Comparison of ENCODE assay signal across 8 cellular contexts in the genomic region with DNA sequence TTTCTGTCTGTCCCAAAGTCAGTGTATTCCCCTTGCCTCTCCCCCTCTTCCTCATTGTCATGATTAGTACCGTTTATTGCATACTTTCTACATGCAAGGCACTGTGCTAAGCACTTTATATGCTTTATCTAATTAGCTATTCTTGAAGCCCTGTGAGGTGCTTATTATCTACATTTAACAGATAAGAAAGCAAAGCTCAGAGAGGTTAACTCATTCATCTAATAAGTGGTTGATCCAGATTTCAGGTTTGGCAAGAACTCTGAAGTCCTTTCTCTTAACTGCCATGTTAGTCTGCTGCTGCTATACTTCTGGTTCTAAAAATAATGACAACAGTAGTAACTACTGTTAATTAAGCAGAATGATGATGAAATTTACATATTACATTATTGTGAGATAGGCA. TPM values are rescaled to one million over a fixed set of nuclear protein-coding genes. Genes with fewer than 3 reads are reported as not detected.
DNase-seq lines count a peak whose midpoint lies in the region; ATAC-seq and TF ChIP-seq lines count a peak whose summit lies in the region.

No MANE protein-coding gene starts in this region.

- H3K36me3 ChIP-seq in BLaER1 (peaks cover 12% of the 10 kb centered on the region), Loucy (ENCODE audit: insufficient read depth, low read length) (no peaks in the 10 kb centered on the region)

- H3K27me3 Mint-ChIP-seq in central memory CD8-positive, alpha-beta T cell: no peaks in the 10 kb centered on the region
- H3K27me3 Mint-ChIP-seq in natural killer cell (ENCODE audit: low read depth in 2 of 2): no peaks in the 10 kb centered on the region

- H3F3A ChIP-seq in Loucy (ENCODE audit: low read depth): 0 out of 2 replicates have a peak, but pooled peaks cover 5% of the 10 kb centered on the region

- H3K9me3 ChIP-seq in BLaER1: peaks cover 11% of the 10 kb centered on the region; the same call in 1 of the 2 replicates
- no peaks in the 10 kb centered on the region for H3K9me3 ChIP-seq in Loucy (ENCODE audit: insufficient read depth, low read depth, low read length)

- peak overlapping the region; percentile 52 for H3K4me3 Mint-ChIP-seq in central memory CD8-positive, alpha-beta T cell
- H3K4me3 Mint-ChIP-seq in natural killer cell: peak overlapping the region; percentile 85

- no peak for DNase-seq in central memory CD8-positive, alpha-beta T cell (ENCODE audit: low spot score in 2 of 2)
- DNase-seq in natural killer cell (no peak), head of caudate nucleus (no peak), SW480 (ENCODE audit: low spot score) (no peak), NCI-H2107 treated with DMSO at 0.1 percent for 48 hours (lab: John Stamatoyannopoulos, UW; ENCODE audit: unreplicated experiment) (no peak), NCI-H345 (lab: John Stamatoyannopoulos, UW) (no peak)

- TF ChIP-seq CTCF in Loucy (conservative IDR thresholded peaks at IDR 0.05; ENCODE audit: low read length) (no peak), natural killer cell (IDR thresholded peaks at IDR 0.05) (no peak)

- H3K9me3 Mint-ChIP-seq in central memory CD8-positive, alpha-beta T cell: no peaks in the 10 kb centered on the region
- H3K9me3 Mint-ChIP-seq in natural killer cell: no peaks in the 10 kb centered on the region

- H3K4me3 ChIP-seq in BLaER1 (no peak overlapping the region), Loucy (ENCODE audit: low read length, poor library complexity, severe bottlenecking) (no peak overlapping the region)

- no peaks in the 10 kb centered on the region for H3K27me3 ChIP-seq in BLaER1
- H3K27me3 ChIP-seq in Loucy (ENCODE audit: insufficient read depth, low read length, poor library complexity, severe bottlenecking): no peaks in the 10 kb centered on the region

- H3K4me1 ChIP-seq in BLaER1 (peaks cover 60% of the 10 kb centered on the region), Loucy (ENCODE audit: insufficient read depth, low read length, poor library complexity, severe bottlenecking) (peaks cover 37% of the 10 kb centered on the region)

- H4K20me1 ChIP-seq in BLaER1 (peaks cover 55% of the 10 kb centered on the region), Loucy (ENCODE audit: insufficient read depth, low read length, poor library complexity, severe bottlenecking) (peaks cover 19% of the 10 kb centered on the region)

- peaks cover 21% of the 10 kb centered on the region for H3K36me3 Mint-ChIP-seq in central memory CD8-positive, alpha-beta T cell (ENCODE audit: insufficient read depth)
- no peaks in the 10 kb centered on the region for H3K36me3 Mint-ChIP-seq in natural killer cell

- no peaks in the 10 kb centered on the region for H3K9me2 ChIP-seq in Loucy (replicated peaks; ENCODE audit: low read depth, low read length)

- ATAC-seq in central memory CD8-positive, alpha-beta T cell (replicated peaks; ENCODE audit: extremely low read depth, poor library complexity, severe bottlenecking): no peak
- no peak for ATAC-seq in natural killer cell

- H3K4me2 ChIP-seq in BLaER1 (peak overlapping the region; percentile 68), Loucy (ENCODE audit: low read depth, low read length, poor library complexity, severe bottlenecking) (peak overlapping the region; percentile 82)

- H3K79me2 ChIP-seq in Loucy (ENCODE audit: insufficient read depth, low read length): peaks cover 92% of the 10 kb centered on the region

- peak overlapping the region; percentile 97 for H3K27ac Mint-ChIP-seq in central memory CD8-positive, alpha-beta T cell (ENCODE audit: low read depth)
- peak overlapping the region; percentile 94 to 97 for H3K27ac Mint-ChIP-seq in natural killer cell

- intact Hi-C loops in natural killer cell (cut with micrococcal nuclease) (loop anchor here (2.0 to 10.0 kb wide), 5 partner anchors 17 to 1453 kb away; a partner anchor contains a TSS), head of caudate nucleus (cut with DNase I) (no loop called here)

- H3K4me1 Mint-ChIP-seq in central memory CD8-positive, alpha-beta T cell: peaks cover 62% of the 10 kb centered on the region
- peaks cover 70 to 79% of the 10 kb centered on the region in 2 donors for H3K4me1 Mint-ChIP-seq in natural killer cell

- H2AFZ ChIP-seq in Loucy (ENCODE audit: low read length): no peak overlapping the region

- H3K9ac ChIP-seq in BLaER1 (no peak overlapping the region), Loucy (ENCODE audit: low read depth, low read length, poor library complexity, severe bottlenecking) (no peak overlapping the region)

- H3K27ac ChIP-seq in BLaER1: no peak overlapping the region

RNA-seq across cellular contexts. Expression of a gene that starts 13.5 kb away (rescaled TPM):
- 100 to 1,000 TPM; 431 to 493 (median 446) TPM for total RNA-seq in natural killer cell

RNA-seq across cellular contexts. Expression of a gene that starts 49.4 kb away (rescaled TPM):
- total RNA-seq in natural killer cell: under 1 TPM; 0.34 to 0.70 (median 0.47) TPM
